In the genomic region with DNA sequence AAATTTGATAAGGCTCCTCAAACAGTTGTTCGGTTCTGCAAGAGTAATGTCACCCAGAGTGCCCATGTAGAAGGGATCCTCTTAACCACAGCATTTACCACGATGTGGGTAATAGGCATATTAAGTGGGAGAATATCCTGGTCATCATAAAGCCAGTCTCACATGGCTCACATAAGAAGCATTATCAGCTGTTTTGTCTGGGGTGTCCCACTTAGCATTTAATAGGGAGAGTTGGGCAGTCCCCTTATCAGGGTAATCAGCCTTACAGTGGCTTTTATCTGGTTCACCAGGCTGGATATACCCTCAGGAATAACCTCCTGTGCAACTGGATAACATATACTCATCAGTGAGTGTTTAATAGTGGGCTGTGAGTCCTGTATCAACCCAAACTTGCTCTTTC, we compare ENCODE assay signal across 26 cellular contexts.
"Had no signal": no experiment of that assay in that cellular context is flagged by ENCODE, and none has a peak within 500 bp of the region (broad histone marks: within the 10 kb centered on the region; RNA-seq: fewer than 3 reads in every experiment).

No MANE protein-coding gene starts in this region.

- H3K9ac ChIP-seq: parathyroid adenoma had no signal

- H3K36me3 ChIP-seq: left lung, lower lobe of right lung, right lobe of liver, suprapubic skin, thoracic aorta, tibial artery, upper lobe of right lung had no signal

- H3K9me3 ChIP-seq: lower lobe of right lung, psoas muscle, suprapubic skin, thoracic aorta, tibial artery, upper lobe of right lung had no signal

- H2AFZ ChIP-seq: parathyroid adenoma had no signal

- DNase-seq: hypothalamus; immature natural killer cell; kidney; left colon; left lung; lower lobe of right lung; mammary epithelial cell; mesenchymal stem cell; naive B cell; nucleus accumbens; psoas muscle; right lobe of liver; stimulated activated CD4-positive, alpha-beta T cell treated with anti-CD3 and anti-CD28 coated beads, Interleukin-12 subunit alpha, Interleukin-12 subunit beta, amount 100 ng/mL, for 4 hours; stimulated activated CD4-positive, alpha-beta T cell treated with anti-CD3 and anti-CD28 coated beads, Interleukin-15, amount 100 ng/mL, for 24 hours; stimulated activated CD4-positive, alpha-beta T cell treated with anti-CD3 and anti-CD28 coated beads, Interleukin-2, amount 100 ng/mL, for 24 hours; stimulated activated CD4-positive, alpha-beta T cell treated with anti-CD3 and anti-CD28 coated beads, Interleukin-4, amount 100 ng/mL, for 1 hour; stimulated activated naive CD4-positive, alpha-beta T cell; tibial artery; trophoblast cell; upper lobe of right lung had no signal

- H3K27me3 ChIP-seq: right lobe of liver, suprapubic skin, tibial artery, upper lobe of right lung had no signal

- FAIRE-seq: islet of Langerhans, kidney, urothelium cell line had no signal

- H3K27ac ChIP-seq: left lung, lower lobe of right lung, parathyroid adenoma, psoas muscle, right lobe of liver, skin epidermis, suprapubic skin, thoracic aorta, tibial artery, upper lobe of right lung had no signal

- H3K4me1 ChIP-seq: left lung, lower lobe of right lung, parathyroid adenoma, psoas muscle, right lobe of liver, suprapubic skin, upper lobe of right lung had no signal

- H3K4me3 ChIP-seq: left lung, lower lobe of right lung, psoas muscle, right lobe of liver, skin epidermis, suprapubic skin, thoracic aorta, tibial artery, upper lobe of right lung had no signal

- H3K79me2 ChIP-seq: parathyroid adenoma had no signal
